In genomic region chr5:124461857-124462423, GRCh38 we compare ENCODE assay signal across 17 cellular contexts.
A peak's percentile ranks its signal among the peaks of the same experiment; 100 is the strongest.
DNase-seq lines count a peak whose midpoint lies in the region; ATAC-seq, FAIRE-seq and TF ChIP-seq lines count a peak whose summit lies in the region.
"Had no signal": no experiment of that assay in that cellular context is flagged by ENCODE, and none has a peak within 500 bp of the region (broad histone marks: within the 10 kb centered on the region; RNA-seq: fewer than 3 reads in every experiment).

No MANE protein-coding gene starts in this region.

- no peaks in the 10 kb centered on the region for H3K4me1 Mint-ChIP-seq in activated CD4-positive, alpha-beta T cell treated with anti-CD3 and anti-CD28 coated beads for 36 hours

- DNase-seq in DMS53 (lab: John Stamatoyannopoulos, UW) (peak; percentile 19), DMS53 treated with DMSO at 0.1 percent for 48 hours (lab: John Stamatoyannopoulos, UW; ENCODE audit: unreplicated experiment) (no peak), NCI-H2081 (lab: John Stamatoyannopoulos, UW) (peak; percentile 66 to 93), bronchial epithelial cell (ENCODE audit: low read depth) (no peak), pons (ENCODE audit: low spot score) (peak; percentile 68), dermis blood vessel endothelial cell (no peak)
- no peak for DNase-seq in activated CD4-positive, alpha-beta T cell treated with anti-CD3 and anti-CD28 coated beads for 36 hours
- DNase-seq: activated CD4-positive, alpha-beta T cell treated with anti-CD3 and anti-CD28 coated beads, Interleukin-2, amount 50 U/mL, for 1 hour; activated T-cell treated with anti-CD3 and anti-CD28 coated beads, Interleukin-2, amount 50 U/mL, for 48 hours; heart left ventricle; kidney; SHP77 treated with DMSO at 0.1 percent for 48 hours; stimulated activated CD4-positive, alpha-beta T cell treated with anti-CD3 and anti-CD28 coated beads, Interleukin-4, amount 100 ng/mL, for 1 hour; T1000; trophoblast cell had no signal

- TF ChIP-seq CTCF in bronchial epithelial cell (IDR thresholded peaks at IDR 0.05; ENCODE audit: insufficient read depth, low read length, severe bottlenecking): no peak

- H3K27me3 ChIP-seq in bronchial epithelial cell (ENCODE audit: control insufficient read depth, insufficient read depth, low read length): no peaks in the 10 kb centered on the region
- H3K27me3 ChIP-seq: heart left ventricle had no signal

- no peaks in the 10 kb centered on the region for H3K9me3 Mint-ChIP-seq in activated CD4-positive, alpha-beta T cell treated with anti-CD3 and anti-CD28 coated beads for 36 hours (ENCODE audit: low read depth)

- peaks cover 2% of the 10 kb centered on the region for H3K27me3 Mint-ChIP-seq in activated CD4-positive, alpha-beta T cell treated with anti-CD3 and anti-CD28 coated beads for 36 hours

- H3K36me3 Mint-ChIP-seq in activated CD4-positive, alpha-beta T cell treated with anti-CD3 and anti-CD28 coated beads for 36 hours (ENCODE audit: low read depth): no peaks in the 10 kb centered on the region

- peak; percentile 13 for FAIRE-seq in bronchial epithelial cell (lab: Jason Lieb, UNC)
- FAIRE-seq: G401.6, kidney had no signal

- no peak overlapping the region for H3K4me3 ChIP-seq in bronchial epithelial cell (ENCODE audit: low read depth, low read length)
- H3K4me3 ChIP-seq: heart left ventricle had no signal

- H3K36me3 ChIP-seq in bronchial epithelial cell (ENCODE audit: control insufficient read depth, insufficient read depth, low read length): no peaks in the 10 kb centered on the region
- H3K36me3 ChIP-seq: heart left ventricle had no signal

- intact Hi-C loops in activated CD4-positive, alpha-beta T cell treated with anti-CD3 and anti-CD28 coated beads for 36 hours (cut with DNase I, micrococcal nuclease): no loop called here

- H3K27ac Mint-ChIP-seq in activated CD4-positive, alpha-beta T cell treated with anti-CD3 and anti-CD28 coated beads for 36 hours: no peak overlapping the region

- H3K4me3 Mint-ChIP-seq in activated CD4-positive, alpha-beta T cell treated with anti-CD3 and anti-CD28 coated beads for 36 hours: no peak overlapping the region

- ATAC-seq in GM21381 (IDR thresholded peaks at IDR 0.05; ENCODE audit: unreplicated experiment): no peak
- ATAC-seq in activated CD4-positive, alpha-beta T cell treated with anti-CD3 and anti-CD28 coated beads for 36 hours: no peak

- CTCF ChIA-PET in activated CD4-positive, alpha-beta T cell treated with anti-CD3 and anti-CD28 coated beads for 36 hours (lab: Charles Lee): interaction anchor here (0.7 kb wide), 1 partner anchor 175 kb away, joined by 3 read pairs; no protein-coding TSS in a partner anchor

- POLR2A ChIA-PET in activated CD4-positive, alpha-beta T cell treated with anti-CD3 and anti-CD28 coated beads for 36 hours (lab: Charles Lee): no interaction called here

Comparison
In these comparisons a context has a peak if more than half of its experiments do, and no peak if none do; other contexts are left out.
1. DNase-seq: peak in DMS53 (single experiment), NCI-H2081 (2 of 2) and pons (single experiment); none in DMS53 treated with DMSO at 0.1 percent for 48 hours (single experiment), bronchial epithelial cell (single experiment), dermis blood vessel endothelial cell (single experiment) and activated CD4-positive, alpha-beta T cell treated with anti-CD3 and anti-CD28 coated beads for 36 hours (single experiment).